ENCODE assay signal across 17 cellular contexts in the genomic region with DNA sequence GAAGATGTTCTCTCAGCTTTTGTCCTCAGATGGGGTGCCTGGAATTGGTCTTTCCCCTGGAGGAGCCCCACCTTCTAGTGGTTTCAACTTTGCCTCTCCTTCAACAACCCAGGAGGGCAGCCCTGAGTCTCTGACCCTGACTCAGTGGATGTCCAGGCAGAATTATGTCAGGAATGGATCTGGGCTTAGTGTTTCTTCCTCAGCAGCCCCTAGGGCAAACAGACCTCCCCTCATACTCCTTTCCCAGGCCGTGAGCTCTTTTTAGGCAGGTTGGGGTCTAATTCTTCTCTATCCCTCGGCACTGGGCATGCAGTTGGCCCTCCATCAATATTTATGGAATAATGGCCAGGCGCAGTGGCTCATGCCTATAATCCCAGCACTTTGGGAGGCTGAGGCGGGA.
"Had no signal": no experiment of that assay in that cellular context is flagged by ENCODE, and none has a peak within 500 bp of the region (broad histone marks: within the 10 kb centered on the region; RNA-seq: fewer than 3 reads in every experiment).

No MANE protein-coding gene starts in this region.

- H3K36me3 ChIP-seq: left lung, WERI-Rb-1 had no signal

- H3K27ac ChIP-seq: body of pancreas, WERI-Rb-1 had no signal

- H3K27me3 ChIP-seq: body of pancreas, left lung had no signal

- H3K9me3 ChIP-seq: body of pancreas, left lung, mucosa of descending colon had no signal

- H3K4me3 ChIP-seq: body of pancreas, left lung, mucosa of descending colon had no signal

- ATAC-seq: activated CD4-positive, alpha-beta T cell treated with anti-CD3 and anti-CD28 coated beads for 36 hours; mucosa of descending colon; naive thymus-derived CD8-positive, alpha-beta T cell had no signal

- DNase-seq: activated CD4-positive, alpha-beta memory T cell treated with anti-CD3 and anti-CD28 coated beads for 36 hours; activated CD4-positive, alpha-beta T cell treated with anti-CD3 and anti-CD28 coated beads for 36 hours; activated effector memory CD4-positive, alpha-beta T cell treated with Interleukin-2 at 50 U/mL for 16 hours; activated naive CD4-positive, alpha-beta T cell treated with anti-CD3 and anti-CD28 coated beads, Interleukin-2, amount 50 U/mL, for 16 hours; activated T-cell treated with anti-CD3 and anti-CD28 coated beads, Interleukin-2, amount 50 U/mL, for 24 hours; amniotic stem cell; erythroblast; hippocampal formation; left lung; naive thymus-derived CD8-positive, alpha-beta T cell; small intestine; stimulated activated CD4-positive, alpha-beta T cell treated with anti-CD3 and anti-CD28 coated beads, Interleukin-4, amount 100 ng/mL, for 24 hours; stimulated activated naive CD4-positive, alpha-beta T cell; substantia nigra; WERI-Rb-1 had no signal
